Comparison of ENCODE assay signal across 9 cellular contexts in genomic region chr2:149598014-149598395, GRCh38. TPM values are rescaled to one million over a fixed set of nuclear protein-coding genes. Genes with fewer than 3 reads are reported as not detected.
DNase-seq lines count a peak whose midpoint lies in the region; ATAC-seq and TF ChIP-seq lines count a peak whose summit lies in the region.
"Had no signal": no experiment of that assay in that cellular context is flagged by ENCODE, and none has a peak within 500 bp of the region (broad histone marks: within the 10 kb centered on the region; RNA-seq: fewer than 3 reads in every experiment).

No MANE protein-coding gene starts in this region.

- no peaks in the 10 kb centered on the region for H3K36me3 Mint-ChIP-seq in activated naive CD8-positive, alpha-beta T cell treated with anti-CD3 and anti-CD28 coated beads, Interleukin-2, amount 10 ng/mL, durations not matched to agents 7 days and 5 days
- H3K36me3 Mint-ChIP-seq in mesothelial cell of epicardium = peaks cover 22% of the 10 kb centered on the region

- TF ChIP-seq CTCF in mesothelial cell of epicardium (IDR thresholded peaks at IDR 0.05; ENCODE audit: unreplicated experiment) = no peak

- no peaks in the 10 kb centered on the region for H3K27me3 ChIP-seq in BLaER1 treated with 17β-estradiol and CSF1 and Interleukin-3, amounts not matched to agents 10 nM and 100 nM
- H3K27me3 ChIP-seq: ovary had no signal

- no peak for DNase-seq in activated naive CD8-positive, alpha-beta T cell treated with anti-CD3 and anti-CD28 coated beads, Interleukin-2, amount 10 ng/mL, durations not matched to agents 7 days and 5 days
- no peak for DNase-seq in mesothelial cell of epicardium (ENCODE audit: low spot score in 2 of 2, unreplicated experiment in 2 of 2)
- DNase-seq in DMS79 (lab: John Stamatoyannopoulos, UW) = no peak
- no peak for DNase-seq in cortex of kidney (lab: John Stamatoyannopoulos, UW)
- DNase-seq in activated CD4-positive, alpha-beta T cell treated with anti-CD3 and anti-CD28 coated beads for 48 hours = no peak

- no peak overlapping the region for H3K27ac ChIP-seq in BLaER1 treated with 17β-estradiol and CSF1 and Interleukin-3, amounts not matched to agents 10 nM and 100 nM
- H3K27ac ChIP-seq: ovary had no signal

- peak overlapping the region; percentile 5 for H3K4me3 Mint-ChIP-seq in activated naive CD8-positive, alpha-beta T cell treated with anti-CD3 and anti-CD28 coated beads, Interleukin-2, amount 10 ng/mL, durations not matched to agents 7 days and 5 days
- peak overlapping the region; percentile 25 for H3K4me3 Mint-ChIP-seq in mesothelial cell of epicardium

- H4K20me1 ChIP-seq in BLaER1 treated with 17β-estradiol and CSF1 and Interleukin-3, amounts not matched to agents 10 nM and 100 nM = no peaks in the 10 kb centered on the region

- H3K4me1 Mint-ChIP-seq in activated naive CD8-positive, alpha-beta T cell treated with anti-CD3 and anti-CD28 coated beads, Interleukin-2, amount 10 ng/mL, durations not matched to agents 7 days and 5 days = peaks cover 21% of the 10 kb centered on the region
- H3K4me1 Mint-ChIP-seq in mesothelial cell of epicardium = peaks cover 35% of the 10 kb centered on the region

- peaks cover 3% of the 10 kb centered on the region for H3K9me3 Mint-ChIP-seq in activated naive CD8-positive, alpha-beta T cell treated with anti-CD3 and anti-CD28 coated beads, Interleukin-2, amount 10 ng/mL, durations not matched to agents 7 days and 5 days
- H3K9me3 Mint-ChIP-seq in mesothelial cell of epicardium = peaks cover 24% of the 10 kb centered on the region

- H3K9me3 ChIP-seq in BLaER1 treated with 17β-estradiol and CSF1 and Interleukin-3, amounts not matched to agents 10 nM and 100 nM (replicated peaks in 1 of 11) = peaks cover 0 to 14% (median 9%) of the 10 kb centered on the region in 11 experiments; a peak in 13 of 22 replicates
- H3K9me3 ChIP-seq: ovary had no signal

- peak overlapping the region; percentile 14 for H3K27ac Mint-ChIP-seq in activated naive CD8-positive, alpha-beta T cell treated with anti-CD3 and anti-CD28 coated beads, Interleukin-2, amount 10 ng/mL, durations not matched to agents 7 days and 5 days
- H3K27ac Mint-ChIP-seq in mesothelial cell of epicardium = peak overlapping the region; percentile 8

- H3K9ac ChIP-seq in BLaER1 treated with 17β-estradiol and CSF1 and Interleukin-3, amounts not matched to agents 10 nM and 100 nM = no peak overlapping the region

- H3K4me1 ChIP-seq in BLaER1 treated with 17β-estradiol and CSF1 and Interleukin-3, amounts not matched to agents 10 nM and 100 nM = peaks cover 0 to 31% (median 8%) of the 10 kb centered on the region in 10 experiments; a peak in 11 of 20 replicates

- no peaks in the 10 kb centered on the region for H3K36me3 ChIP-seq in BLaER1 treated with 17β-estradiol and CSF1 and Interleukin-3, amounts not matched to agents 10 nM and 100 nM
- H3K36me3 ChIP-seq: ovary had no signal

- H3K4me3 ChIP-seq in BLaER1 treated with 17β-estradiol and CSF1 and Interleukin-3, amounts not matched to agents 10 nM and 100 nM = no peak overlapping the region
- H3K4me3 ChIP-seq: ovary had no signal

- H3K4me2 ChIP-seq in BLaER1 treated with 17β-estradiol and CSF1 and Interleukin-3, amounts not matched to agents 10 nM and 100 nM = peak overlapping the region in 7 of 11 experiments; percentile 10 to 49 (median 27); a peak in 10 of 22 replicates

- ATAC-seq in HG02588 (IDR thresholded peaks at IDR 0.05; ENCODE audit: unreplicated experiment) (peak; percentile 15), GM18861 (IDR thresholded peaks at IDR 0.05; ENCODE audit: unreplicated experiment) (no peak)
- no peak for ATAC-seq in activated naive CD8-positive, alpha-beta T cell treated with anti-CD3 and anti-CD28 coated beads, Interleukin-2, amount 10 ng/mL, durations not matched to agents 7 days and 5 days (ENCODE audit: low read depth)

- POLR2A ChIA-PET in activated naive CD8-positive, alpha-beta T cell treated with anti-CD3 and anti-CD28 coated beads, Interleukin-2, amount 10 ng/mL, durations not matched to agents 7 days and 5 days (lab: Charles Lee) = interaction anchor here (1.0 kb wide), 1 partner anchor 428 kb away, joined by 5 read pairs; no protein-coding TSS in a partner anchor

- peaks cover 18% of the 10 kb centered on the region for H3K27me3 Mint-ChIP-seq in activated naive CD8-positive, alpha-beta T cell treated with anti-CD3 and anti-CD28 coated beads, Interleukin-2, amount 10 ng/mL, durations not matched to agents 7 days and 5 days
- no peaks in the 10 kb centered on the region for H3K27me3 Mint-ChIP-seq in mesothelial cell of epicardium (ENCODE audit: low read depth)

RNA-seq across cellular contexts. Expression of gene MMADHC, which starts 10.4 kb away (rescaled TPM):
- total RNA-seq in activated naive CD8-positive, alpha-beta T cell treated with anti-CD3 and anti-CD28 coated beads, Interleukin-2, amount 10 ng/mL, durations not matched to agents 7 days and 5 days = 10 to 100 TPM; 75.8 to 82.2 TPM
- total RNA-seq in mesothelial cell of epicardium = 92.8 to 99.6 TPM (median 99.5 TPM) in 3 replicates
